8 cellular contexts compared by ENCODE assay signal in genomic region chr4:107253579-107254068, GRCh38.
"Had no signal": no experiment of that assay in that cellular context is flagged by ENCODE, and none has a peak within 500 bp of the region (broad histone marks: within the 10 kb centered on the region; RNA-seq: fewer than 3 reads in every experiment).

No MANE protein-coding gene starts in this region.

- DNase-seq: GOT3, H7, HFFc6 had no signal

- H3K27ac ChIP-seq: HL-60 had no signal

- H3K9me3 Mint-ChIP-seq: HFFc6 had no signal

- H3K4me1 ChIP-seq: HAP-1 had no signal

- H3K4me3 Mint-ChIP-seq: HFFc6, IgD-negative memory B cell had no signal

- H3K27ac Mint-ChIP-seq: HFFc6, IgD-negative memory B cell had no signal

- ATAC-seq: HCT116, HepG2 had no signal

- H3K9me3 ChIP-seq: HAP-1 had no signal

- H3K36me3 Mint-ChIP-seq: IgD-negative memory B cell had no signal

- H3K36me3 ChIP-seq: HAP-1 had no signal

- H3K4me3 ChIP-seq: HAP-1 had no signal
